9 cellular contexts compared by ENCODE assay signal in the genomic region with DNA sequence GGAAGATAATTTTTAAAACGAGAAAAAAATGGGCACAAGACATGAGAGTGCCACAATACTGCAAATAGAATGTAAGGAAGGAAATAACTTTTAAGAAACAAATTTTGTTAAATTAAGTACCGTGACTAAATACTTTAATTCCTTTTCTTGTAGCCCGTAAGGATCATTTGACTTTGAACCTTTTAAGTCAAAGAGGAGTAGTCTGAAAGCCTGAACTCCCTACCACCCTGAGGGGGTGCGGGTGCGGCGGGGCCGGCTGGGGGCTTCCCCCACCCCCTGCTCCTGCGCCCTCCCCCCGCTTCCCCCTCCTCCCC. TPM values are rescaled to one million over a fixed set of nuclear protein-coding genes. Genes with fewer than 3 reads are reported as not detected.
A peak's percentile ranks its signal among the peaks of the same experiment; 100 is the strongest.
DNase-seq lines count a peak whose midpoint lies in the region; ATAC-seq and TF ChIP-seq lines count a peak whose summit lies in the region.
"Had no signal": no experiment of that assay in that cellular context is flagged by ENCODE, and none has a peak within 500 bp of the region (broad histone marks: within the 10 kb centered on the region; RNA-seq: fewer than 3 reads in every experiment).

No MANE protein-coding gene starts in this region.

- no peaks in the 10 kb centered on the region for H3K36me3 ChIP-seq in vagina

- H3K4me1 ChIP-seq in vagina: peaks cover 57% of the 10 kb centered on the region

- TF ChIP-seq CTCF in coronary artery (IDR thresholded peaks at IDR 0.05) (no peak), vagina (IDR thresholded peaks at IDR 0.05) (no peak)

- H3K27ac Mint-ChIP-seq in naive B cell: no peak overlapping the region
- H3K27ac Mint-ChIP-seq in T-helper 2 cell treated with Interferon-gamma antibody and Interleukin-4, amounts not matched to agents 5 μg/mL and 100 μg/mL, for 36 hours: no peak overlapping the region

- TF ChIP-seq POLR2A in vagina (IDR thresholded peaks at IDR 0.05): no peak

- H3K27ac ChIP-seq in coronary artery (peak overlapping the region; percentile 87 to 95), vagina (peak overlapping the region; percentile 96)

- peaks cover 5 to 8% of the 10 kb centered on the region in 2 donors for H3K36me3 Mint-ChIP-seq in naive B cell
- H3K36me3 Mint-ChIP-seq in T-helper 2 cell treated with Interferon-gamma antibody and Interleukin-4, amounts not matched to agents 5 μg/mL and 100 μg/mL, for 36 hours (ENCODE audit: low read depth): peaks cover 8% of the 10 kb centered on the region

- H3K27me3 Mint-ChIP-seq in naive B cell: peaks cover 24 to 55% (median 49%) of the 10 kb centered on the region in 3 donors
- peaks cover 62% of the 10 kb centered on the region for H3K27me3 Mint-ChIP-seq in T-helper 2 cell treated with Interferon-gamma antibody and Interleukin-4, amounts not matched to agents 5 μg/mL and 100 μg/mL, for 36 hours (ENCODE audit: low read depth)

- peak overlapping the region; percentile 16 to 78 (median 66) for H3K4me3 Mint-ChIP-seq in naive B cell
- H3K4me3 Mint-ChIP-seq in T-helper 2 cell treated with Interferon-gamma antibody and Interleukin-4, amounts not matched to agents 5 μg/mL and 100 μg/mL, for 36 hours: no peak overlapping the region

- H3K4me1 Mint-ChIP-seq in naive B cell: peaks cover 0 to 16% (median 5%) of the 10 kb centered on the region in 3 donors
- H3K4me1 Mint-ChIP-seq in T-helper 2 cell treated with Interferon-gamma antibody and Interleukin-4, amounts not matched to agents 5 μg/mL and 100 μg/mL, for 36 hours (ENCODE audit: low read depth): peaks cover 10% of the 10 kb centered on the region

- H3K9me3 ChIP-seq in vagina: no peaks in the 10 kb centered on the region

- peak; percentile 60 for DNase-seq in stimulated activated CD4-positive, alpha-beta T cell treated with anti-CD3 and anti-CD28 coated beads, Interleukin-12 subunit alpha, Interleukin-12 subunit beta, amount 100 ng/mL, for 4 hours
- no peak for DNase-seq in stimulated activated CD4-positive, alpha-beta T cell treated with anti-CD3 and anti-CD28 coated beads, Interleukin-4, amount 100 ng/mL, for 24 hours
- DNase-seq in coronary artery (ENCODE audit: low spot score) (no peak), naive B cell (no peak), vagina (ENCODE audit: extremely low spot score in 2 of 2) (no peak), NCI-H2029 (lab: John Stamatoyannopoulos, UW) (no peak), epidermal melanocyte (ENCODE audit: insufficient read length, low spot score) (no peak)
- DNase-seq in T-helper 2 cell treated with Interferon-gamma antibody and Interleukin-4, amounts not matched to agents 5 μg/mL and 100 μg/mL, for 36 hours (ENCODE audit: low spot score): no peak
- DNase-seq: MM.1S had no signal

- peaks cover 0 to 15% (median 9%) of the 10 kb centered on the region in 7 donors for H3K9me3 Mint-ChIP-seq in naive B cell
- H3K9me3 Mint-ChIP-seq in T-helper 2 cell treated with Interferon-gamma antibody and Interleukin-4, amounts not matched to agents 5 μg/mL and 100 μg/mL, for 36 hours: peaks cover 13% of the 10 kb centered on the region

- peak in 1 of 2 donors; percentile 60 for ATAC-seq in naive B cell (ENCODE audit: low read depth in 2 of 2)

- H3K4me3 ChIP-seq in coronary artery: peak overlapping the region; percentile 77
- peak overlapping the region; percentile 72 to 87 for H3K4me3 ChIP-seq in vagina

- intact Hi-C loops in vagina (cut with DNase I): no loop called here

- no peaks in the 10 kb centered on the region for H3K27me3 ChIP-seq in vagina

RNA-seq across cellular contexts. Expression of a gene that starts 0.2 kb away (rescaled TPM):
- polyA plus RNA-seq in naive B cell (ENCODE audit: low read depth in 6 of 6): 1 to 10 TPM in 5 of 6 donors, under 1 TPM in 1; 0.05 to 3.5 (median 1.5) TPM
- 61.6 TPM for total RNA-seq in vagina
